In the genomic region with DNA sequence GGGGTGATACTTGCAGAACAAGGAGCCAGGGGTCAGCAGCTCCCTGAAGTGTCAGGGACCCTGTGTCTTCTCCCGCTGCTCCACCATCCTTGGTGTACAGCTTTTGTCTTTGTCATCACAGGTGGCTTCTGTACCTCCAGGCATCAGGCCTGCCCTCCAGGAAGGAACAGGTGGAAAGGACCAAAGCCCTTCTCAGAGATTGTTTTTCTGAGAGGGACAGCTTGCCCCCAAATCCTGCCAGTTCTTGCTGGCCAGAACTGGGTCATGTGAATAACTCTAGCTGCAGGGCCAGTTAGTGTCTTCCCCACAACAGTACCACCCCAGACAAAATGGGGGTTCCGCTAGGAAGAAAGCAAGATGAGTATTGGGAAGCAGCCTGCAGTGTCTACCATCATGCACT, we compare ENCODE assay signal across 20 cellular contexts.
"Had no signal": no experiment of that assay in that cellular context is flagged by ENCODE, and none has a peak within 500 bp of the region (broad histone marks: within the 10 kb centered on the region; RNA-seq: fewer than 3 reads in every experiment).

No MANE protein-coding gene starts in this region.

- H3K27me3 Mint-ChIP-seq: activated CD4-positive, alpha-beta T cell treated with anti-CD3 and anti-CD28 coated beads for 36 hours; activated naive CD4-positive, alpha-beta T cell treated with anti-CD3 and anti-CD28 coated beads, Interleukin-2, amount 50 U/mL, for 24 hours had no signal

- H3K9me3 Mint-ChIP-seq: activated naive CD4-positive, alpha-beta T cell treated with anti-CD3 and anti-CD28 coated beads, Interleukin-2, amount 50 U/mL, for 24 hours; T-helper 1 cell treated with Interleukin-12 subunit alpha and Interleukin-12 subunit beta and Interleukin-4 antibody, amounts not matched to agents 30 μg/mL and 1 μg/mL, for 36 hours had no signal

- H3K27ac Mint-ChIP-seq: activated CD4-positive, alpha-beta T cell treated with anti-CD3 and anti-CD28 coated beads for 36 hours; activated CD8-positive, alpha-beta T cell treated with anti-CD3 and anti-CD28 coated beads, Interleukin-2, amount 10 ng/mL, durations not matched to agents 7 days and 5 days; activated naive CD4-positive, alpha-beta T cell treated with anti-CD3 and anti-CD28 coated beads, Interleukin-2, amount 50 U/mL, for 24 hours; T-helper 1 cell treated with Interleukin-12 subunit alpha and Interleukin-12 subunit beta and Interleukin-4 antibody, amounts not matched to agents 30 μg/mL and 1 μg/mL, for 36 hours had no signal

- ATAC-seq: activated CD4-positive, alpha-beta T cell treated with anti-CD3 and anti-CD28 coated beads for 36 hours; activated CD8-positive, alpha-beta T cell treated with anti-CD3 and anti-CD28 coated beads, Interleukin-2, amount 10 ng/mL, durations not matched to agents 7 days and 5 days had no signal

- DNase-seq: activated CD4-positive, alpha-beta T cell treated with anti-CD3 and anti-CD28 coated beads for 36 hours; activated CD4-positive, CD25-positive, alpha-beta regulatory T cell; activated CD8-positive, alpha-beta memory T cell treated with anti-CD3 and anti-CD28 coated beads, Interleukin-2, amount 50 U/mL, for 48 hours; activated CD8-positive, alpha-beta T cell treated with anti-CD3 and anti-CD28 coated beads, Interleukin-2, amount 10 ng/mL, durations not matched to agents 7 days and 5 days; activated T-cell treated with anti-CD3 and anti-CD28 coated beads, Interleukin-2, amount 50 U/mL, for 1 hour; anterior cingulate cortex; IMR-90; Kasumi-1; KBM-7; NCI-H1048; NCI-H187 treated with DMSO at 0.1 percent for 48 hours; NCI-H2081 treated with DMSO at 0.1 percent for 48 hours; NCI-H2227 treated with DMSO at 0.1 percent for 48 hours; NCI-H446 treated with DMSO at 0.1 percent for 48 hours; NCI-H524 treated with DMSO at 0.1 percent for 48 hours; NCI-H748 treated with DMSO at 0.1 percent for 48 hours; PC-9; SHP77 treated with DMSO at 0.1 percent for 48 hours had no signal

- H3K4me3 Mint-ChIP-seq: activated CD4-positive, alpha-beta T cell treated with anti-CD3 and anti-CD28 coated beads for 36 hours; activated CD8-positive, alpha-beta T cell treated with anti-CD3 and anti-CD28 coated beads, Interleukin-2, amount 10 ng/mL, durations not matched to agents 7 days and 5 days; activated naive CD4-positive, alpha-beta T cell treated with anti-CD3 and anti-CD28 coated beads, Interleukin-2, amount 50 U/mL, for 24 hours; T-helper 1 cell treated with Interleukin-12 subunit alpha and Interleukin-12 subunit beta and Interleukin-4 antibody, amounts not matched to agents 30 μg/mL and 1 μg/mL, for 36 hours had no signal
